Comparison of ENCODE assay signal across 8 cellular contexts in genomic region chr3:99638244-99638948, GRCh38.
DNase-seq lines count a peak whose midpoint lies in the region; ATAC-seq and TF ChIP-seq lines count a peak whose summit lies in the region.

Gene COL8A1, plus strand, starts transcription at chr3:99638594. Its CDS starts 152,089 bp downstream, at chr3:99790683.

- H3K4me3 ChIP-seq in RWPE2 (ENCODE audit: severe bottlenecking): peak within 1 kb of the TSS; percentile 41

- peaks cover 37% of the 10 kb centered on the region for H3K36me3 ChIP-seq in RWPE2 (ENCODE audit: low read depth)

- peaks cover 49% of the 10 kb centered on the region for H3K4me1 ChIP-seq in RWPE2 (ENCODE audit: insufficient read depth, poor library complexity, severe bottlenecking)

- peak; percentile 80 for DNase-seq in ELR (ENCODE audit: low read depth)
- peak; percentile 87 for DNase-seq in RWPE2 (ENCODE audit: low spot score)
- DNase-seq in fibroblast of peridontal ligament (ENCODE audit: extremely low read depth): peak; percentile 66
- DNase-seq in nephron progenitor cell: peak; percentile 69
- no peak for DNase-seq in UCSD-AML1 (lab: John Stamatoyannopoulos, UW; ENCODE audit: unreplicated experiment)

- no peak for TF ChIP-seq CTCF in RWPE2 (IDR thresholded peaks at IDR 0.05; ENCODE audit: poor library complexity, severe bottlenecking)
- no peak for TF ChIP-seq CTCF in nephron progenitor cell (IDR thresholded peaks at IDR 0.05)

- no peaks in the 10 kb centered on the region for H3K9me3 Mint-ChIP-seq in nephron progenitor cell

- peaks cover 93% of the 10 kb centered on the region for H3K27me3 Mint-ChIP-seq in nephron progenitor cell (ENCODE audit: low read depth, poor library complexity)

- H3K27me3 ChIP-seq in RWPE2 (ENCODE audit: insufficient read depth, poor library complexity, severe bottlenecking): no peaks in the 10 kb centered on the region

- no peaks in the 10 kb centered on the region for H3K9me3 ChIP-seq in RWPE2 (ENCODE audit: severe bottlenecking)

- peak within 1 kb of the TSS; percentile 11 for H3K27ac Mint-ChIP-seq in nephron progenitor cell

- ATAC-seq in RWPE2 (ENCODE audit: low read depth) (peak; percentile 65), GM21360 (IDR thresholded peaks at IDR 0.05; ENCODE audit: unreplicated experiment) (no peak), GM18517 (IDR thresholded peaks at IDR 0.05; ENCODE audit: unreplicated experiment) (no peak), HG03432 (IDR thresholded peaks at IDR 0.05; ENCODE audit: unreplicated experiment) (no peak)

- H3K36me3 Mint-ChIP-seq in nephron progenitor cell (ENCODE audit: low read depth): no peaks in the 10 kb centered on the region

- H3K4me1 Mint-ChIP-seq in nephron progenitor cell: peaks cover 21% of the 10 kb centered on the region

- H3K27ac ChIP-seq in RWPE2 (ENCODE audit: poor library complexity, severe bottlenecking): peak within 1 kb of the TSS; percentile 99

- peak within 1 kb of the TSS; percentile 87 for H3K4me3 Mint-ChIP-seq in nephron progenitor cell
